ENCODE assay signal across 1 cellular context in genomic region chr2:121478996-121479735, GRCh38.
TF ChIP-seq lines count a peak whose summit lies in the region.

No MANE protein-coding gene starts in this region.

TF ChIP-seq in H1, 55 proteins besides CTCF, POLR2A, EP300 and RAD21:
- TF ChIP-seq GTF2F1 (IDR thresholded peaks at IDR 0.05; ENCODE audit: borderline replicate concordance, low read depth, low read length), result no peak
- no peak for TF ChIP-seq HDAC6 (IDR thresholded peaks at IDR 0.05; ENCODE audit: low read depth, low read length)
- TF ChIP-seq BCL11A (IDR thresholded peaks at IDR 0.05; ENCODE audit: low read depth in 2 of 2, low read length in 2 of 2), result no peak
- TF ChIP-seq FOSL1 (IDR thresholded peaks at IDR 0.05; ENCODE audit: insufficient read depth, low read depth, low read length), result no peak
- no peak for TF ChIP-seq SAP30 (IDR thresholded peaks at IDR 0.05; ENCODE audit: insufficient read depth, insufficient replicate concordance, low read length)
- no peak for TF ChIP-seq MAFK (IDR thresholded peaks at IDR 0.05; ENCODE audit: low read depth, low read length)
- no peak for TF ChIP-seq HDAC2 (IDR thresholded peaks at IDR 0.05; ENCODE audit: borderline replicate concordance in 1 of 2, low read depth in 2 of 2, low read length in 2 of 2)
- TF ChIP-seq PHF8 (conservative IDR thresholded peaks at IDR 0.05; ENCODE audit: low read depth, low read length), result no peak
- TF ChIP-seq TBP (IDR thresholded peaks at IDR 0.05; ENCODE audit: low read depth, low read length), result no peak
- TF ChIP-seq CHD2 (IDR thresholded peaks at IDR 0.05; ENCODE audit: low read length), result no peak
- no peak for TF ChIP-seq JUND (IDR thresholded peaks at IDR 0.05; ENCODE audit: low read length)
